In genomic region chr2:205166749-205167148, GRCh38 we compare ENCODE assay signal across 25 cellular contexts.
"Had no signal": no experiment of that assay in that cellular context is flagged by ENCODE, and none has a peak within 500 bp of the region (broad histone marks: within the 10 kb centered on the region; RNA-seq: fewer than 3 reads in every experiment).

No MANE protein-coding gene starts in this region.

- H3K4me3 Mint-ChIP-seq: activated B cell treated with CpG ODN at 0.5 μM for 24 hours; activated CD4-positive, alpha-beta T cell treated with anti-CD3 and anti-CD28 coated beads for 36 hours; activated naive CD8-positive, alpha-beta T cell; activated T-cell treated with anti-CD3 and anti-CD28 coated beads, Interleukin-2, amount 50 U/mL, for 4 hours; memory B cell; neural crest cell; T-helper 1 cell treated with Interleukin-12 subunit alpha and Interleukin-12 subunit beta and Interleukin-4 antibody, amounts not matched to agents 30 μg/mL and 1 μg/mL, for 36 hours had no signal

- H3K9me3 ChIP-seq: adrenal gland, ascending aorta, colonic mucosa, esophagus squamous epithelium, mucosa of descending colon, upper lobe of left lung had no signal

- H3K27me3 Mint-ChIP-seq: activated B cell treated with CpG ODN at 0.5 μM for 24 hours; activated CD4-positive, alpha-beta T cell treated with anti-CD3 and anti-CD28 coated beads for 36 hours; activated naive CD8-positive, alpha-beta T cell; memory B cell had no signal

- H3K4me3 ChIP-seq: adrenal gland, ascending aorta, colonic mucosa, esophagus squamous epithelium, mucosa of descending colon, spleen, upper lobe of left lung had no signal

- H3K4me1 Mint-ChIP-seq: activated B cell treated with CpG ODN at 0.5 μM for 24 hours, memory B cell had no signal

- H3K36me3 Mint-ChIP-seq: activated naive CD8-positive, alpha-beta T cell; memory B cell had no signal

- H3K4me1 ChIP-seq: adrenal gland, ascending aorta, colonic mucosa, esophagus squamous epithelium, spleen, upper lobe of left lung had no signal

- H3K27ac Mint-ChIP-seq: activated B cell treated with CpG ODN at 0.5 μM for 24 hours; activated CD4-positive, alpha-beta T cell treated with anti-CD3 and anti-CD28 coated beads for 36 hours; activated naive CD8-positive, alpha-beta T cell; activated T-helper 2 cell treated with anti-CD3 and anti-CD28 coated beads, Interferon-gamma antibody, Interleukin-2, Interleukin-4, amounts not matched to agents 10 μg/mL and 5 μg/mL and 100 μg/mL, durations not matched to agents 14 hours and 24 hours and 36 hours; memory B cell; T-helper 1 cell treated with Interleukin-12 subunit alpha and Interleukin-12 subunit beta and Interleukin-4 antibody, amounts not matched to agents 30 μg/mL and 1 μg/mL, for 36 hours had no signal

- H3K9me3 Mint-ChIP-seq: activated B cell treated with CpG ODN at 0.5 μM for 24 hours; activated T-cell treated with anti-CD3 and anti-CD28 coated beads, Interleukin-2, amount 50 U/mL, for 4 hours; activated T-helper 2 cell treated with anti-CD3 and anti-CD28 coated beads, Interferon-gamma antibody, Interleukin-2, Interleukin-4, amounts not matched to agents 10 μg/mL and 5 μg/mL and 100 μg/mL, durations not matched to agents 14 hours and 24 hours and 36 hours; memory B cell; T-helper 1 cell treated with Interleukin-12 subunit alpha and Interleukin-12 subunit beta and Interleukin-4 antibody, amounts not matched to agents 30 μg/mL and 1 μg/mL, for 36 hours had no signal

- H3K27ac ChIP-seq: adrenal gland, ascending aorta, brain microvascular endothelial cell, colonic mucosa, esophagus squamous epithelium, spleen, upper lobe of left lung had no signal

- ATAC-seq: activated CD4-positive, alpha-beta T cell treated with anti-CD3 and anti-CD28 coated beads for 36 hours; activated T-cell treated with anti-CD3 and anti-CD28 coated beads, Interleukin-2, amount 50 U/mL, for 4 hours; mucosa of descending colon; stimulated activated naive CD8-positive, alpha-beta T cell treated with anti-CD3 and anti-CD28 coated beads, Interleukin-15, Interleukin-2, amounts not matched to agents 100 U/mL and 50 U/mL, for 24 hours had no signal

- H3K36me3 ChIP-seq: adrenal gland, ascending aorta, brain microvascular endothelial cell, colonic mucosa, esophagus squamous epithelium, spleen, upper lobe of left lung had no signal

- DNase-seq: activated B cell treated with CpG ODN at 0.5 μM for 24 hours; activated CD4-positive, alpha-beta T cell treated with anti-CD3 and anti-CD28 coated beads for 36 hours; activated CD4-positive, alpha-beta T cell treated with anti-CD3 and anti-CD28 coated beads, Interleukin-2, amount 50 U/mL, for 4 hours; activated CD8-positive, alpha-beta memory T cell treated with anti-CD3 and anti-CD28 coated beads, Interleukin-2, amount 50 U/mL, for 48 hours; activated naive CD4-positive, alpha-beta T cell; activated T-cell treated with anti-CD3 and anti-CD28 coated beads, Interleukin-2, amount 50 U/mL, for 4 hours; adrenal gland; brain microvascular endothelial cell; central memory CD4-positive, alpha-beta T cell; colonic mucosa; esophagus squamous epithelium; foreskin melanocyte; hippocampal formation; mucosa of descending colon; occipital lobe; spleen; stimulated activated CD4-positive, alpha-beta T cell treated with anti-CD3 and anti-CD28 coated beads, Interleukin-4, amount 100 ng/mL, for 1 hour; stimulated activated naive CD8-positive, alpha-beta T cell treated with anti-CD3 and anti-CD28 coated beads, Interleukin-15, Interleukin-2, amounts not matched to agents 100 U/mL and 50 U/mL, for 24 hours; upper lobe of left lung had no signal

- H3K27me3 ChIP-seq: adrenal gland, ascending aorta, brain microvascular endothelial cell, colonic mucosa, esophagus squamous epithelium, spleen, upper lobe of left lung had no signal
